9 cellular contexts compared by ENCODE assay signal in the genomic region with DNA sequence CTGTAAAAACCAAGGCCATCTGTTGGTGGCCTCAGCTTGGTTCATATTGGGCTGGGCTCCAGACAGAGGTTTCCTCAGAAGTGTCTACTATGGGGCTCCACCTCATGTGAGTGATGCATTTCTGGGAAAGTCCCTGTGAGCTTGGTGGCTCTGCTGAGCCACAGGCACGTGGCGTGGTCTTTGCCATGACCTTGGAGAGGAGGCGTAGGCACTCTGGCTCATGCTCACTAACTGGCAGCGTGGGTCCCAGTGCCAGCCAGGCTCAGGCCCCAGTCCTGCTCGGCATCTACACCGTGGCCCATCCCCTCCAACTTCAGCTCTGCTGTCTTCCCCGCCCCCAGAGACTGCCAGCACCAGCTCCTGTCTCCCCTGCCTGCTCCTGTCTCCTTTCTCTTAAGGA. TPM values are rescaled to one million over a fixed set of nuclear protein-coding genes. Genes with fewer than 3 reads are reported as not detected.
DNase-seq lines count a peak whose midpoint lies in the region; TF ChIP-seq lines count a peak whose summit lies in the region.
"Had no signal": no experiment of that assay in that cellular context is flagged by ENCODE, and none has a peak within 500 bp of the region (broad histone marks: within the 10 kb centered on the region; RNA-seq: fewer than 3 reads in every experiment).

No MANE protein-coding gene starts in this region.

- TF ChIP-seq CTCF in GM12865 (IDR thresholded peaks at IDR 0.05; ENCODE audit: insufficient read depth, low read depth, low read length, missing control alignments) = no peak
- no peak for TF ChIP-seq CTCF in epithelial cell of esophagus (IDR thresholded peaks at IDR 0.05; ENCODE audit: insufficient read depth, low read depth, low read length, missing control alignments)
- TF ChIP-seq CTCF in transverse colon (IDR thresholded peaks at IDR 0.05) = no peak
- no peak for TF ChIP-seq CTCF in ovary (IDR thresholded peaks at IDR 0.05)

- H3K4me1 ChIP-seq in transverse colon (no peaks in the 10 kb centered on the region), ovary (ENCODE audit: insufficient read depth) (no peaks in the 10 kb centered on the region)

- 54 to 60% methylated on average over 1 to 6 of the region's 7 CpGs for WGBS in transverse colon (ENCODE audit: low coverage in 1 of 2), 2 donors
- WGBS in ovary, 3 donors = 58 to 70% (median 62%) methylated on average over 7 of the region's 7 CpGs

- H3K27me3 ChIP-seq in transverse colon (no peaks in the 10 kb centered on the region), ovary (no peaks in the 10 kb centered on the region)

- DNase-seq in GM12865 (ENCODE audit: low read depth) (peak; percentile 60), epithelial cell of esophagus (ENCODE audit: low read depth) (peak; percentile 44), transverse colon (no peak), dermis blood vessel endothelial cell (no peak), NCI-H2081 treated with DMSO at 0.1 percent for 48 hours (lab: John Stamatoyannopoulos, UW) (no peak), ovary (no peak)
- DNase-seq in activated CD4-positive, alpha-beta T cell treated with anti-CD3 and anti-CD28 coated beads, Interleukin-2, amount 50 U/mL, for 24 hours (ENCODE audit: low read depth in 1 of 2, low spot score in 1 of 2) = peak; percentile 47 to 66
- peak; percentile 81 for DNase-seq in stimulated activated CD4-positive, alpha-beta T cell treated with anti-CD3 and anti-CD28 coated beads, Interleukin-15, amount 100 ng/mL, for 24 hours

- H3K36me3 ChIP-seq in transverse colon (no peaks in the 10 kb centered on the region), ovary (no peaks in the 10 kb centered on the region)

- intact Hi-C loops in transverse colon (cut with DNase I; ENCODE audit: low total_unique reads) (no loop called here), ovary (cut with DNase I) (no loop called here)

- TF ChIP-seq POLR2A in transverse colon (IDR thresholded peaks at IDR 0.05) = no peak
- no peak for TF ChIP-seq POLR2A in ovary (IDR thresholded peaks at IDR 0.05)

- H3K9me3 ChIP-seq in transverse colon = no peaks in the 10 kb centered on the region
- no peaks in the 10 kb centered on the region for H3K9me3 ChIP-seq in ovary

- H3K27ac ChIP-seq in transverse colon (no peak overlapping the region), ovary (no peak overlapping the region)
- H3K27ac ChIP-seq: C4-2B had no signal

- in situ Hi-C loops in transverse colon (cut with MboI; ENCODE audit: low pct_ligation_motif_present in 1 of 4, low pct_unique_long_range_greater_than_20kb in 1 of 4, low sequenced_read_pairs in 3 of 4) = loop anchor here in 2 of 4 donors (10.0 kb wide), 1 partner anchor 51 kb away; no protein-coding TSS in a partner anchor

- H3K4me3 ChIP-seq in GM12865 (ENCODE audit: low read depth, low read length) = no peak overlapping the region
- H3K4me3 ChIP-seq in epithelial cell of esophagus (ENCODE audit: low read length) = no peak overlapping the region
- no peak overlapping the region for H3K4me3 ChIP-seq in transverse colon
- no peak overlapping the region for H3K4me3 ChIP-seq in ovary

- no peak for TF ChIP-seq EP300 in transverse colon (IDR thresholded peaks at IDR 0.05; ENCODE audit: low read depth)
- no peak for TF ChIP-seq EP300 in ovary (IDR thresholded peaks at IDR 0.05)

RNA-seq across cellular contexts. Expression of gene SMTNL2, which starts 10.6 kb away (rescaled TPM):
- total RNA-seq in transverse colon (under 1 TPM in 3 of 4 donors, not detected in 1; 0.16 to 0.96 (median 0.40) TPM), dermis blood vessel endothelial cell (under 0.01 TPM in 1 of 2 replicates, not detected in the other), ovary (10 to 100 TPM in 5 of 7 donors, 1 to 10 TPM in 2; 3.7 to 34.3 (median 17.8) TPM)
- 1 to 10 TPM; 4.7 to 4.8 TPM for polyA plus RNA-seq in ovary

RNA-seq across cellular contexts. Expression of gene GGT6, which starts 13.3 kb away (rescaled TPM):
- 100 to 1,000 TPM; 214 to 308 (median 283) TPM for total RNA-seq in transverse colon
- not detected in 2 replicates for total RNA-seq in dermis blood vessel endothelial cell
- total RNA-seq in ovary = 10 to 100 TPM in 1 of 7 donors, 1 to 10 TPM in 4, under 1 TPM in 2; 0.58 to 31.5 (median 1.5) TPM
- under 1 TPM; 0.08 to 0.36 TPM for polyA plus RNA-seq in ovary

RNA-seq across cellular contexts. Expression of gene MYBBP1A, which starts 18.5 kb away (rescaled TPM):
- total RNA-seq in transverse colon (100 to 1,000 TPM in 2 of 4 donors, 10 to 100 TPM in 2; 25.4 to 148 (median 81.5) TPM), dermis blood vessel endothelial cell (32.2 and 52.0 TPM in 2 replicates), ovary (10 to 100 TPM; 18.5 to 71.4 (median 46.4) TPM)
- polyA plus RNA-seq in ovary = 10 to 100 TPM; 12.7 to 24.3 TPM

Comparison
In these comparisons a context has a peak if more than half of its experiments do, and no peak if none do; other contexts are left out.
1. DNase-seq: peak in GM12865 (single experiment), activated CD4-positive, alpha-beta T cell treated with anti-CD3 and anti-CD28 coated beads, Interleukin-2, amount 50 U/mL, for 24 hours (2 of 2), epithelial cell of esophagus (single experiment) and stimulated activated CD4-positive, alpha-beta T cell treated with anti-CD3 and anti-CD28 coated beads, Interleukin-15, amount 100 ng/mL, for 24 hours (single experiment); none in transverse colon (single experiment), dermis blood vessel endothelial cell (single experiment), NCI-H2081 treated with DMSO at 0.1 percent for 48 hours (single experiment) and ovary (0 of 5).
2. RNA of gene GGT6, which starts 13.3 kb away (total RNA-seq): 214 to 308 TPM in transverse colon; 0.58 to 31.5 TPM in ovary and not detected in dermis blood vessel endothelial cell; every median in the first group is over 4 times any median in the second.